Comparison of ENCODE assay signal across 13 cellular contexts in genomic region chr9:89779816-89780215, GRCh38.
DNase-seq lines count a peak whose midpoint lies in the region; ATAC-seq and TF ChIP-seq lines count a peak whose summit lies in the region.
"Had no signal": no experiment of that assay in that cellular context is flagged by ENCODE, and none has a peak within 500 bp of the region (broad histone marks: within the 10 kb centered on the region; RNA-seq: fewer than 3 reads in every experiment).

No MANE protein-coding gene starts in this region.

- H3K27ac ChIP-seq in GM23338 (ENCODE audit: low read depth) (no peak overlapping the region), hepatocyte (peak overlapping the region; percentile 91), trophoblast cell (ENCODE audit: low read depth, low read length) (no peak overlapping the region), body of pancreas (no peak overlapping the region), tibial nerve (no peak overlapping the region)
- H3K27ac ChIP-seq: C4-2B, GM23248 had no signal

- H3K9me2 ChIP-seq in GM23338 (ENCODE audit: insufficient read depth): no peaks in the 10 kb centered on the region
- no peaks in the 10 kb centered on the region for H3K9me2 ChIP-seq in hepatocyte (replicated peaks; ENCODE audit: insufficient read depth)

- intact Hi-C loops in body of pancreas (cut with DNase I): no loop called here

- H3K9ac ChIP-seq in trophoblast cell (ENCODE audit: low read length): no peak overlapping the region
- H3K9ac ChIP-seq: GM23248 had no signal

- H3K4ac ChIP-seq in trophoblast cell (ENCODE audit: low read depth, low read length): no peak overlapping the region

- H4K91ac ChIP-seq in trophoblast cell (ENCODE audit: low read depth, low read length): peak overlapping the region; percentile 15

- H3K4me3 Mint-ChIP-seq in GM23338: no peak overlapping the region
- H3K4me3 Mint-ChIP-seq: CD4-positive, alpha-beta T cell had no signal

- no peak overlapping the region for H3K4me3 ChIP-seq in GM23338
- H3K4me3 ChIP-seq in hepatocyte: no peak overlapping the region
- H3K4me3 ChIP-seq in trophoblast cell (ENCODE audit: low read depth, low read length): no peak overlapping the region
- no peak overlapping the region for H3K4me3 ChIP-seq in body of pancreas
- no peak overlapping the region for H3K4me3 ChIP-seq in tibial nerve
- H3K4me3 ChIP-seq: GM23248 had no signal

- peaks cover 32% of the 10 kb centered on the region for H3K79me1 ChIP-seq in trophoblast cell (ENCODE audit: low read length)

- WGBS in hepatocyte (ENCODE audit: low lambda C conversion rate, missing lambda C conversion rate): 77% methylated on average over 2 of the region's 2 CpGs
- WGBS in trophoblast cell (ENCODE audit: extremely low coverage, insufficient coverage, insufficient read length): no CpG with 5 or more reads among the region's 2 CpGs
- 77 to 91% methylated on average over 2 of the region's 2 CpGs for WGBS in body of pancreas, 2 donors
- WGBS in tibial nerve, 2 donors: 82 to 89% methylated on average over 2 of the region's 2 CpGs

- TF ChIP-seq EP300 in tibial nerve (IDR thresholded peaks at IDR 0.05): no peak

- no peak overlapping the region for H2BK5ac ChIP-seq in trophoblast cell (ENCODE audit: low read depth, low read length, poor library complexity)

- H3K27me3 Mint-ChIP-seq in GM23338 (ENCODE audit: insufficient read depth, low read depth, poor library complexity): peaks cover 3% of the 10 kb centered on the region
- H3K27me3 Mint-ChIP-seq: CD4-positive, alpha-beta T cell had no signal

- no peak overlapping the region for H4K12ac ChIP-seq in trophoblast cell (ENCODE audit: low read depth, low read length)

- no peaks in the 10 kb centered on the region for H3K9me3 Mint-ChIP-seq in GM23338
- H3K9me3 Mint-ChIP-seq: CD4-positive, alpha-beta T cell had no signal

- H2BK12ac ChIP-seq in trophoblast cell (ENCODE audit: low read length): peak overlapping the region; percentile 20

- no peaks in the 10 kb centered on the region for H3F3A ChIP-seq in GM23338 (replicated peaks; ENCODE audit: low read depth)

- H3K4me1 ChIP-seq in GM23338 (ENCODE audit: insufficient read depth): no peaks in the 10 kb centered on the region
- peaks cover 35% of the 10 kb centered on the region for H3K4me1 ChIP-seq in hepatocyte (ENCODE audit: insufficient read depth)
- H3K4me1 ChIP-seq in trophoblast cell (ENCODE audit: control insufficient read depth in 1 of 2, insufficient read depth in 2 of 2, low read length in 2 of 2): peaks cover 18 to 22% of the 10 kb centered on the region in 2 experiments
- peaks cover 7% of the 10 kb centered on the region for H3K4me1 ChIP-seq in body of pancreas
- no peaks in the 10 kb centered on the region for H3K4me1 ChIP-seq in tibial nerve

- no peak overlapping the region for H2AK5ac ChIP-seq in trophoblast cell (ENCODE audit: low read length)

- peak overlapping the region; percentile 15 for H2BK120ac ChIP-seq in trophoblast cell (ENCODE audit: insufficient read depth, low read length, poor library complexity)

- no peak overlapping the region for H4K8ac ChIP-seq in trophoblast cell (ENCODE audit: low read depth, low read length)

- H3K9me3 ChIP-seq in hepatocyte (ENCODE audit: low read depth): no peaks in the 10 kb centered on the region
- peaks cover 2% of the 10 kb centered on the region for H3K9me3 ChIP-seq in trophoblast cell (ENCODE audit: insufficient read depth, low read depth, low read length)
- H3K9me3 ChIP-seq in body of pancreas: no peaks in the 10 kb centered on the region
- H3K9me3 ChIP-seq in tibial nerve: no peaks in the 10 kb centered on the region
- H3K9me3 ChIP-seq: Caco-2 had no signal

- TF ChIP-seq POLR2A in body of pancreas (IDR thresholded peaks at IDR 0.05) (no peak), tibial nerve (IDR thresholded peaks at IDR 0.05) (no peak)

- H3K4me1 Mint-ChIP-seq in GM23338: no peaks in the 10 kb centered on the region

- H3K79me2 ChIP-seq in GM23338 (replicated peaks; ENCODE audit: insufficient read depth) (no peaks in the 10 kb centered on the region), hepatocyte (no peaks in the 10 kb centered on the region), trophoblast cell (ENCODE audit: control insufficient read depth, insufficient read depth, low read length, poor library complexity) (no peaks in the 10 kb centered on the region)

- H3K27me3 ChIP-seq in GM23338 (ENCODE audit: insufficient read depth) (no peaks in the 10 kb centered on the region), hepatocyte (no peaks in the 10 kb centered on the region), trophoblast cell (ENCODE audit: insufficient read depth, low read length) (no peaks in the 10 kb centered on the region), body of pancreas (no peaks in the 10 kb centered on the region), tibial nerve (no peaks in the 10 kb centered on the region)

- H3K4me2 ChIP-seq in GM23338 (no peak overlapping the region), hepatocyte (no peak overlapping the region), trophoblast cell (ENCODE audit: low read length) (no peak overlapping the region)

- DNase-seq in GM23338 (ENCODE audit: low spot score): no peak
- DNase-seq in hepatocyte (ENCODE audit: low spot score): no peak
- DNase-seq in trophoblast cell: no peak
- no peak for DNase-seq in ecto neural progenitor cell (ENCODE audit: low spot score)
- DNase-seq in body of pancreas: no peak
- no peak for DNase-seq in tibial nerve (ENCODE audit: low spot score in 2 of 2)
- DNase-seq: AML-193; Caco-2; CD4-positive, alpha-beta T cell; HCEC 1CT; IMR-90 had no signal

- no peak overlapping the region for H3K23ac ChIP-seq in trophoblast cell (ENCODE audit: low read length)

- no peak overlapping the region for H3K14ac ChIP-seq in trophoblast cell (ENCODE audit: low read length)

- H3K18ac ChIP-seq in trophoblast cell (ENCODE audit: low read length): no peak overlapping the region

- no peaks in the 10 kb centered on the region for H3K36me3 Mint-ChIP-seq in GM23338 (ENCODE audit: low read depth)

- H3K36me3 ChIP-seq in GM23338 (ENCODE audit: insufficient read depth): no peaks in the 10 kb centered on the region
- no peaks in the 10 kb centered on the region for H3K36me3 ChIP-seq in hepatocyte (replicated peaks; ENCODE audit: insufficient read depth, low read depth)
- no peaks in the 10 kb centered on the region for H3K36me3 ChIP-seq in trophoblast cell (ENCODE audit: control insufficient read depth in 1 of 2, insufficient read depth in 2 of 2, low read length in 2 of 2)
- no peaks in the 10 kb centered on the region for H3K36me3 ChIP-seq in body of pancreas (replicated peaks in 1 of 2; ENCODE audit: insufficient read depth in 1 of 2, low read depth in 2 of 2)
- no peaks in the 10 kb centered on the region for H3K36me3 ChIP-seq in tibial nerve

- H2AFZ ChIP-seq in GM23338: 0 out of 2 replicates have a peak overlapping the region, but pooled peaks have one; percentile 43
- no peak overlapping the region for H2AFZ ChIP-seq in hepatocyte
- H2AFZ ChIP-seq in trophoblast cell (ENCODE audit: insufficient read depth, low read length, poor library complexity): no peak overlapping the region
- H2AFZ ChIP-seq: GM23248 had no signal

- TF ChIP-seq CTCF in GM23338 (conservative IDR thresholded peaks at IDR 0.05; ENCODE audit: low read depth in 2 of 2) (no peak), hepatocyte (IDR thresholded peaks at IDR 0.05; ENCODE audit: poor library complexity) (no peak), body of pancreas (IDR thresholded peaks at IDR 0.05) (no peak), tibial nerve (IDR thresholded peaks at IDR 0.05) (no peak)

- H4K20me1 ChIP-seq in GM23338 (replicated peaks; ENCODE audit: insufficient read depth) (no peaks in the 10 kb centered on the region), hepatocyte (ENCODE audit: insufficient read depth, poor library complexity, severe bottlenecking) (no peaks in the 10 kb centered on the region)

- ATAC-seq in GM23338: no peak
- ATAC-seq in body of pancreas: no peak

- H3K27ac Mint-ChIP-seq in GM23338: no peak overlapping the region
- H3K27ac Mint-ChIP-seq: CD4-positive, alpha-beta T cell had no signal

TF ChIP-seq in GM23338, 12 proteins besides CTCF, POLR2A, EP300 and RAD21 (continues in another document):
- TF ChIP-seq REST (IDR thresholded peaks at IDR 0.05; ENCODE audit: unreplicated experiment) (no peak), EZH2 (IDR thresholded peaks at IDR 0.05; ENCODE audit: low read depth, unreplicated experiment) (no peak), STAT1 (IDR thresholded peaks at IDR 0.05; ENCODE audit: unreplicated experiment) (no peak), ETS1 (IDR thresholded peaks at IDR 0.05) (no peak), ZNF114 (CRISPR knock-in tag; IDR thresholded peaks at IDR 0.05) (no peak)
